Comparison of ENCODE assay signal across 1 cellular context in the genomic region with DNA sequence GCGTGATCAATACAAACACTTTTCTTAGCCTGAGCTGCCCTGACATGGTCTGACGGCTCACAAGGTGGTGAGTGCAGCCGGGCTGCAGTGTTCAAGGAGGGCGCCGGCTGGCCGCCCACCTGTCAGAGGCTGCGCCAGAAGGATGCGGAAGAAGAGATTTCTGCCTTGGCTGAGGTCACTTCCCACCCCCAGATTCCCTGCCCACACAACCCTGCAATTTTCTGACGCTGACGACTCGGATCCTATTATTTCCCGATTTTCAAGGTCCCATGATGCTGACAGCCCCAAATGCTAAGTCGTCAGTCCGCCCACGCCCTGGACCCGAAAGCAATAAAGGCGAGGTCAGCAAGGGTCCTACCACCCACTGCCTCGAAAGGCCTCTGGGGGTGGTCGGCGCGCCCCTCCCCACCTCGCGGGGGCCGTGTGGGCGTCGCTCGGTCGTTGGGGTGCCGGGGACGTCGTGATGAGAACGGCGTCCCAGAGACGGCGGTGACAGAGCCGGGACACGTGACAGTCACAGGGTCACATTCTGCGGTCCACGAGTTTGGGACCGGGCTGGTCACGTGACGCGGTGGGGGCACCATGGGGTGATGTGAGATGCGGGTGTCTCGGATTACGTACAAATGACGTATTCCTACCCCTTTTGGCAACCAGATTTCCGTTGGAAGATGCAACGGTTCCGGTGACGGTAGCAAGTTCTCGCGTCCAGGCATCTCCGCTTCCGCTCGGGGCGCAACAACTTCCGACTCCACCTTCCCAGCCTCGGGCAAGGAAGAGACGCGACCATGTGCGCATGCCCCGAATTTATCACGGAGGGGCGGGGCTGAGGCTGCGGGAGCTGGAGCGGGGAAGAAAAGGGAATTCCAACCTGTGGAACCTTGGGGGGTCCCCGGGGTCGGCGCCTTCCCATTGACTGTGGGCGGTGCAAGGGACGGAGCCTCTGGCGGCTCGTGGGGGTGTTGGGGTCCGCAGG.
TF ChIP-seq lines count a peak whose summit lies in the region.

A gene with protein sequence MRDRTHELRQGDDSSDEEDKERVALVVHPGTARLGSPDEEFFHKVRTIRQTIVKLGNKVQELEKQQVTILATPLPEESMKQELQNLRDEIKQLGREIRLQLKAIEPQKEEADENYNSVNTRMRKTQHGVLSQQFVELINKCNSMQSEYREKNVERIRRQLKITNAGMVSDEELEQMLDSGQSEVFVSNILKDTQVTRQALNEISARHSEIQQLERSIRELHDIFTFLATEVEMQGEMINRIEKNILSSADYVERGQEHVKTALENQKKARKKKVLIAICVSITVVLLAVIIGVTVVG (plus strand): TSS at position 823 of the 973 bp plus-strand sequence. CDS start 248 bp downstream, outside the sequence.

TF ChIP-seq in neural cell, 6 proteins besides CTCF, POLR2A, EP300 and RAD21 (continued from another document):
- TF ChIP-seq, protein P1, sequence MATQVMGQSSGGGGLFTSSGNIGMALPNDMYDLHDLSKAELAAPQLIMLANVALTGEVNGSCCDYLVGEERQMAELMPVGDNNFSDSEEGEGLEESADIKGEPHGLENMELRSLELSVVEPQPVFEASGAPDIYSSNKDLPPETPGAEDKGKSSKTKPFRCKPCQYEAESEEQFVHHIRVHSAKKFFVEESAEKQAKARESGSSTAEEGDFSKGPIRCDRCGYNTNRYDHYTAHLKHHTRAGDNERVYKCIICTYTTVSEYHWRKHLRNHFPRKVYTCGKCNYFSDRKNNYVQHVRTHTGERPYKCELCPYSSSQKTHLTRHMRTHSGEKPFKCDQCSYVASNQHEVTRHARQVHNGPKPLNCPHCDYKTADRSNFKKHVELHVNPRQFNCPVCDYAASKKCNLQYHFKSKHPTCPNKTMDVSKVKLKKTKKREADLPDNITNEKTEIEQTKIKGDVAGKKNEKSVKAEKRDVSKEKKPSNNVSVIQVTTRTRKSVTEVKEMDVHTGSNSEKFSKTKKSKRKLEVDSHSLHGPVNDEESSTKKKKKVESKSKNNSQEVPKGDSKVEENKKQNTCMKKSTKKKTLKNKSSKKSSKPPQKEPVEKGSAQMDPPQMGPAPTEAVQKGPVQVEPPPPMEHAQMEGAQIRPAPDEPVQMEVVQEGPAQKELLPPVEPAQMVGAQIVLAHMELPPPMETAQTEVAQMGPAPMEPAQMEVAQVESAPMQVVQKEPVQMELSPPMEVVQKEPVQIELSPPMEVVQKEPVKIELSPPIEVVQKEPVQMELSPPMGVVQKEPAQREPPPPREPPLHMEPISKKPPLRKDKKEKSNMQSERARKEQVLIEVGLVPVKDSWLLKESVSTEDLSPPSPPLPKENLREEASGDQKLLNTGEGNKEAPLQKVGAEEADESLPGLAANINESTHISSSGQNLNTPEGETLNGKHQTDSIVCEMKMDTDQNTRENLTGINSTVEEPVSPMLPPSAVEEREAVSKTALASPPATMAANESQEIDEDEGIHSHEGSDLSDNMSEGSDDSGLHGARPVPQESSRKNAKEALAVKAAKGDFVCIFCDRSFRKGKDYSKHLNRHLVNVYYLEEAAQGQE (IDR thresholded peaks at IDR 0.05; ENCODE audit: borderline replicate concordance) = peak; percentile 74
- peak; percentile 35 for TF ChIP-seq SMC3 (conservative IDR thresholded peaks at IDR 0.05; ENCODE audit: poor library complexity)
- TF ChIP-seq MXI1 (conservative IDR thresholded peaks at IDR 0.05; ENCODE audit: poor library complexity, severe bottlenecking) = peak; percentile 89
